14 cellular contexts compared by ENCODE assay signal in genomic region chr4:11158971-11159370, GRCh38.
DNase-seq lines count a peak whose midpoint lies in the region; TF ChIP-seq lines count a peak whose summit lies in the region.
"Had no signal": no experiment of that assay in that cellular context is flagged by ENCODE, and none has a peak within 500 bp of the region (broad histone marks: within the 10 kb centered on the region; RNA-seq: fewer than 3 reads in every experiment).

No MANE protein-coding gene starts in this region.

- peak overlapping the region; percentile 12; the same call in 1 of the 2 replicates for H3K27ac ChIP-seq in HL-60 (replicated peaks)
- H3K27ac ChIP-seq: C4-2B had no signal

- no peak overlapping the region for H3K4me3 ChIP-seq in HL-60 (replicated peaks; ENCODE audit: insufficient read depth, low read length)
- H3K4me3 ChIP-seq in fibroblast of the aortic adventitia (ENCODE audit: low read depth, low read length) = no peak overlapping the region

- no peak for TF ChIP-seq CTCF in HL-60 (IDR thresholded peaks at IDR 0.05; ENCODE audit: insufficient read depth, low read length)
- no peak for TF ChIP-seq CTCF in fibroblast of the aortic adventitia (IDR thresholded peaks at IDR 0.05; ENCODE audit: insufficient read depth, low read length)
- no peak for TF ChIP-seq CTCF in GM20000 (IDR thresholded peaks at IDR 0.05; ENCODE audit: extremely low read depth, missing control alignments)

- no peaks in the 10 kb centered on the region for H3K27me3 ChIP-seq in HL-60 (ENCODE audit: insufficient read depth, poor library complexity, severe bottlenecking)

- DNase-seq in Ammon's horn (ENCODE audit: low spot score) (peak; percentile 3), HL-60 (ENCODE audit: low read depth in 1 of 2, low spot score in 1 of 2) (peak in 1 of 2 experiments; percentile 52), MV-4-11 (lab: John Stamatoyannopoulos, UW) (peak; percentile 83), fibroblast of the aortic adventitia (ENCODE audit: low read depth) (peak; percentile 17), GM20000 (ENCODE audit: low spot score) (no peak), SK-N-DZ (ENCODE audit: low spot score) (no peak), A172 (ENCODE audit: low spot score) (no peak)
- DNase-seq: ACHN; Caco-2; CD4-positive, alpha-beta T cell; GOT3; H7; KBM-7 had no signal

Comparison
In these comparisons a context has a peak if more than half of its experiments do, and no peak if none do; other contexts are left out.
1. DNase-seq: peak in Ammon's horn (single experiment), MV-4-11 (single experiment) and fibroblast of the aortic adventitia (single experiment); none in GM20000 (single experiment), SK-N-DZ (single experiment) and A172 (single experiment).